In the genomic region with DNA sequence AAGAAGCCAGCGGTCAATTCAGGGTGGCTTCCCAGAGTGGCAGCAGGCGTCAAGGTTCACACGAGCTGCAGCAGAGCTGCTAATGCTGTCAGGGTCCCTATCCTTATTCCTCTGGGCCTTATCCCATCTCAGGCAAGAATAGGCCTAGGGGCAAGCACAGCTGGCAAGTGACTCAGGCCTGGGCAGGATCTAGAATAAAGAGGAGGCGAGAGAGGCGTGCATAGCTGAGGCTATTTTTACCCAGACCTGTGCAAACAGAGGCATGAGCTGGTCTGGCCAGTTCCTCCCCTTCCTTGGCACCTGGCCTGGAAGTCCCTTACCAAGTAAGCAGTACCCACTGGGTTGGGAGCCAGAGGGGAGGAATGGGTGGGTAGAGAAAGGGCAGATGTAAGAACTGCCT, we compare ENCODE assay signal across 8 cellular contexts. TPM values are rescaled to one million over a fixed set of nuclear protein-coding genes. Genes with fewer than 3 reads are reported as not detected.
DNase-seq lines count a peak whose midpoint lies in the region; ATAC-seq and TF ChIP-seq lines count a peak whose summit lies in the region.

No MANE protein-coding gene starts in this region.

- H3K4me1 Mint-ChIP-seq in GM23338 (peaks cover 16% of the 10 kb centered on the region), osteocyte (ENCODE audit: unreplicated experiment) (peaks cover 21% of the 10 kb centered on the region)

- H3K79me2 ChIP-seq in GM23338 (replicated peaks; ENCODE audit: insufficient read depth) (no peaks in the 10 kb centered on the region), mammary epithelial cell (ENCODE audit: insufficient read depth, low read length) (no peaks in the 10 kb centered on the region)

- H3K9ac ChIP-seq in mammary epithelial cell (ENCODE audit: insufficient read depth, low read length), result no peak overlapping the region

- TF ChIP-seq CTCF in GM23338 (conservative IDR thresholded peaks at IDR 0.05; ENCODE audit: low read depth in 2 of 2), result no peak
- TF ChIP-seq CTCF in LNCaP clone FGC (IDR thresholded peaks at IDR 0.05; ENCODE audit: control insufficient read depth, extremely low read depth, insufficient read depth), result no peak
- TF ChIP-seq CTCF in mammary epithelial cell (conservative IDR thresholded peaks at IDR 0.05 in 1 of 2, IDR thresholded peaks at IDR 0.05 in 1 of 2; ENCODE audit: extremely low read depth in 1 of 2, insufficient read depth in 1 of 2, low read depth in 1 of 2, low read length in 2 of 2), result no peak
- no peak for TF ChIP-seq CTCF in osteocyte (IDR thresholded peaks at IDR 0.05)

- in situ Hi-C loops in mammary epithelial cell (cut with MboI; ENCODE audit: low sequenced_read_pairs in 2 of 2), result no loop called here

- H4K20me1 ChIP-seq in GM23338 (replicated peaks; ENCODE audit: insufficient read depth) (no peaks in the 10 kb centered on the region), mammary epithelial cell (ENCODE audit: insufficient read depth, low read length) (no peaks in the 10 kb centered on the region)

- H3K36me3 ChIP-seq in GM23338 (ENCODE audit: insufficient read depth) (no peaks in the 10 kb centered on the region), mammary epithelial cell (ENCODE audit: insufficient read depth, low read length) (no peaks in the 10 kb centered on the region)

- H3K36me3 Mint-ChIP-seq in GM23338 (ENCODE audit: low read depth) (no peaks in the 10 kb centered on the region), osteocyte (ENCODE audit: unreplicated experiment) (no peaks in the 10 kb centered on the region)

- ATAC-seq in GM18508 (IDR thresholded peaks at IDR 0.05; ENCODE audit: insufficient read depth, unreplicated experiment) (peak; percentile 97), GM23338 (peak; percentile 51)

- no peaks in the 10 kb centered on the region for H3K9me3 Mint-ChIP-seq in GM23338
- H3K9me3 Mint-ChIP-seq in osteocyte (ENCODE audit: unreplicated experiment), result no peaks in the 10 kb centered on the region

- no peak overlapping the region for H2AFZ ChIP-seq in GM23338
- peak overlapping the region; percentile 52 for H2AFZ ChIP-seq in mammary epithelial cell (ENCODE audit: low read depth, low read length)

- H3K27me3 Mint-ChIP-seq in GM23338 (ENCODE audit: insufficient read depth, low read depth, poor library complexity), result peaks cover 6% of the 10 kb centered on the region
- peaks cover 2% of the 10 kb centered on the region for H3K27me3 Mint-ChIP-seq in osteocyte (ENCODE audit: unreplicated experiment)

- H3K4me3 Mint-ChIP-seq in GM23338, result no peak overlapping the region
- no peak overlapping the region for H3K4me3 Mint-ChIP-seq in osteocyte (ENCODE audit: unreplicated experiment)

- BruUV-seq in mammary epithelial cell (replicated peaks; lab: Mats Ljungman, UMichigan), result no TSS peak

- 0 out of 2 replicates have a peak, but pooled peaks cover 5% of the 10 kb centered on the region for H3K9me2 ChIP-seq in GM23338 (ENCODE audit: insufficient read depth)

- H3K27ac Mint-ChIP-seq in GM23338, result no peak overlapping the region
- H3K27ac Mint-ChIP-seq in osteocyte (ENCODE audit: unreplicated experiment), result peak overlapping the region; percentile 93

- no peaks in the 10 kb centered on the region for H3F3A ChIP-seq in GM23338 (replicated peaks; ENCODE audit: low read depth)

- intact Hi-C loops in mammary epithelial cell (cut with micrococcal nuclease), result no loop called here

- CTCF ChIA-PET in mammary epithelial cell (lab: Charles Lee; ENCODE audit: low non-redundant PET), result interaction anchor here (0.5 kb wide), 1 partner anchor 11 kb away, joined by 4 read pairs; no protein-coding TSS in a partner anchor

- no peaks in the 10 kb centered on the region for H3K9me3 ChIP-seq in mammary epithelial cell (replicated peaks; ENCODE audit: insufficient read depth, low read length)

- dilution Hi-C loops in mammary epithelial cell (cut with HindIII; ENCODE audit: low sequenced_read_pairs), result no loop called here

- H3K4me3 ChIP-seq in GM23338, result no peak overlapping the region
- H3K4me3 ChIP-seq in LNCaP clone FGC (ENCODE audit: low read depth, low read length), result peak overlapping the region; percentile 21
- no peak overlapping the region for H3K4me3 ChIP-seq in mammary epithelial cell (replicated peaks in 1 of 3; ENCODE audit: insufficient read depth in 1 of 3, low read depth in 2 of 3, low read length in 3 of 3)

- H3K4me2 ChIP-seq in GM23338 (no peak overlapping the region), mammary epithelial cell (ENCODE audit: insufficient read depth, low read depth, low read length) (peak overlapping the region; percentile 50)

- WGBS in mammary epithelial cell (ENCODE audit: low coverage, missing lambda C conversion rate), result 6% methylated on average over 5 of the region's 5 CpGs

- H3K27ac ChIP-seq in GM23338 (ENCODE audit: low read depth) (no peak overlapping the region), mammary epithelial cell (ENCODE audit: insufficient read depth, low read depth, low read length) (no peak overlapping the region)

- H3K27me3 ChIP-seq in GM23338 (ENCODE audit: insufficient read depth), result no peaks in the 10 kb centered on the region
- no peaks in the 10 kb centered on the region for H3K27me3 ChIP-seq in mammary epithelial cell (ENCODE audit: insufficient read depth, low read length)

- DNase-seq in GM23338 (ENCODE audit: low spot score) (no peak), LNCaP clone FGC (ENCODE audit: low read depth) (peak; percentile 96), mammary epithelial cell (peak; percentile 83), osteocyte (ENCODE audit: extremely low spot score, unreplicated experiment) (peak; percentile 86), OCI-M1 (lab: John Stamatoyannopoulos, UW) (no peak), UCSD-AML1 (lab: John Stamatoyannopoulos, UW; ENCODE audit: unreplicated experiment) (no peak)
- DNase-seq in stimulated activated CD4-positive, alpha-beta T cell treated with anti-CD3 and anti-CD28 coated beads, Interleukin-4, amount 100 ng/mL, for 1 hour, result no peak

- 0 out of 2 replicates have a peak, but pooled peaks cover 2% of the 10 kb centered on the region for H3K4me1 ChIP-seq in GM23338 (ENCODE audit: insufficient read depth)
- H3K4me1 ChIP-seq in mammary epithelial cell (ENCODE audit: insufficient read depth, low read length), result peaks cover 15% of the 10 kb centered on the region

TF ChIP-seq in GM23338, 12 proteins besides CTCF, POLR2A, EP300 and RAD21 (continues in another document):
- no peak for TF ChIP-seq ZNF114 (CRISPR knock-in tag; IDR thresholded peaks at IDR 0.05)
- no peak for TF ChIP-seq CREB1 (CRISPR knock-in tag; IDR thresholded peaks at IDR 0.05; ENCODE audit: low read depth)

RNA-seq across cellular contexts. Expression of a gene that starts 12.2 kb away (rescaled TPM):
- 13.9 and 19.3 TPM in 2 replicates for total RNA-seq in GM23338 (2014; rRNA removed; shearing (Covaris generic))
- polyA plus RNA-seq in GM23338 (2016; fragmentation: Nextera tagmentation; extraction: Ambion mirVana), result 4.9 and 6.3 TPM in 2 replicates
- 10 to 100 TPM in 1 of 2 donors, 1 to 10 TPM in 1; 4.7 to 21.3 TPM for total RNA-seq in mammary epithelial cell
- polyA plus RNA-seq in mammary epithelial cell, result 0.77 TPM
- 12.5 TPM for polyA minus RNA-seq in mammary epithelial cell
- 8.9 and 9.2 TPM in 2 replicates for total RNA-seq in osteocyte

Comparison
In these comparisons a context has a peak if more than half of its experiments do, and no peak if none do; other contexts are left out.
1. DNase-seq: peak in LNCaP clone FGC (single experiment), mammary epithelial cell (single experiment) and osteocyte (single experiment); none in GM23338 (single experiment), stimulated activated CD4-positive, alpha-beta T cell treated with anti-CD3 and anti-CD28 coated beads, Interleukin-4, amount 100 ng/mL, for 1 hour (single experiment), OCI-M1 (single experiment) and UCSD-AML1 (single experiment).